Comparison of ENCODE assay signal across 1 cellular context in genomic region chr12:55727643-55728184, GRCh38.
TF ChIP-seq lines count a peak whose summit lies in the region.

No MANE protein-coding gene starts in this region.

TF ChIP-seq in WTC11, 78 proteins besides CTCF, POLR2A, EP300 and RAD21 (continued from another document):
- no peak for TF ChIP-seq ATF6 (CRISPR knock-in tag; IDR thresholded peaks at IDR 0.05)
- TF ChIP-seq NR1H2 (CRISPR knock-in tag; IDR thresholded peaks at IDR 0.05): no peak
- TF ChIP-seq USF1 (CRISPR knock-in tag; IDR thresholded peaks at IDR 0.05): no peak
- TF ChIP-seq ZNF232 (CRISPR knock-in tag; IDR thresholded peaks at IDR 0.05): no peak
- TF ChIP-seq GTF2I (CRISPR knock-in tag; conservative IDR thresholded peaks at IDR 0.05): no peak
